1 cellular context compared by ENCODE assay signal in the genomic region with DNA sequence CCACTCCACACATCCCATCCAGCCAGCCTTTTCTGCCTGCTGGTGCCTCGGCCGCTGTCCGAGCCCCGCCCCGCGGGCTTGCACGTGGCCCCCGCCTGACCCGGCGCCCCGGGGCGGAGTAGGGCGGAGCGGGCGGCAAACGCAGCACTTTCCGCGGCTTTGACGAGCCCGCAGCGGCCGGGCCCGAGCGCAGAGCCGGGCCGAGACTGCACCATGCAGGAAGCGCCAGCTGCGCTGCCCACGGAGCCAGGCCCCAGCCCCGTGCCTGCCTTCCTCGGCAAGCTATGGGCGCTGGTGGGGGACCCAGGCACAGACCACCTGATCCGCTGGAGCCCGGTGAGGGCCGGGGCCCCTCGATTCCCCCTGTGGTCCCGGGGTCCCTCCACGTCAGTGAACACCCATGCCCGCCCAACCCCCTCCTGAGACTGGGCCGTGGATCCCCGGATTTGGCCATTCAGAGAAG.
TF ChIP-seq lines count a peak whose summit lies in the region.

A gene with protein sequence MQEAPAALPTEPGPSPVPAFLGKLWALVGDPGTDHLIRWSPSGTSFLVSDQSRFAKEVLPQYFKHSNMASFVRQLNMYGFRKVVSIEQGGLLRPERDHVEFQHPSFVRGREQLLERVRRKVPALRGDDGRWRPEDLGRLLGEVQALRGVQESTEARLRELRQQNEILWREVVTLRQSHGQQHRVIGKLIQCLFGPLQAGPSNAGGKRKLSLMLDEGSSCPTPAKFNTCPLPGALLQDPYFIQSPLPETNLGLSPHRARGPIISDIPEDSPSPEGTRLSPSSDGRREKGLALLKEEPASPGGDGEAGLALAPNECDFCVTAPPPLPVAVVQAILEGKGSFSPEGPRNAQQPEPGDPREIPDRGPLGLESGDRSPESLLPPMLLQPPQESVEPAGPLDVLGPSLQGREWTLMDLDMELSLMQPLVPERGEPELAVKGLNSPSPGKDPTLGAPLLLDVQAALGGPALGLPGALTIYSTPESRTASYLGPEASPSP (plus strand): TSS at position 147 of the 463 bp plus-strand sequence. CDS start 67 bp downstream, at position 214.

TF ChIP-seq in HepG2, 621 proteins besides CTCF, POLR2A, EP300 and RAD21 (continued from another document and continues in another):
- TF ChIP-seq, protein P1, sequence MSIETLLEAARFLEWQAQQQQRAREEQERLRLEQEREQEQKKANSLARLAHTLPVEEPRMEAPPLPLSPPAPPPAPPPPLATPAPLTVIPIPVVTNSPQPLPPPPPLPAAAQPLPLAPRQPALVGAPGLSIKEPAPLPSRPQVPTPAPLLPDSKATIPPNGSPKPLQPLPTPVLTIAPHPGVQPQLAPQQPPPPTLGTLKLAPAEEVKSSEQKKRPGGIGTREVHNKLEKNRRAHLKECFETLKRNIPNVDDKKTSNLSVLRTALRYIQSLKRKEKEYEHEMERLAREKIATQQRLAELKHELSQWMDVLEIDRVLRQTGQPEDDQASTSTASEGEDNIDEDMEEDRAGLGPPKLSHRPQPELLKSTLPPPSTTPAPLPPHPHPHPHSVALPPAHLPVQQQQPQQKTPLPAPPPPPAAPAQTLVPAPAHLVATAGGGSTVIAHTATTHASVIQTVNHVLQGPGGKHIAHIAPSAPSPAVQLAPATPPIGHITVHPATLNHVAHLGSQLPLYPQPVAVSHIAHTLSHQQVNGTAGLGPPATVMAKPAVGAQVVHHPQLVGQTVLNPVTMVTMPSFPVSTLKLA (IDR thresholded peaks at IDR 0.05), result peak; percentile 38; the same call in 1 of the 2 replicates
- TF ChIP-seq, protein P2, sequence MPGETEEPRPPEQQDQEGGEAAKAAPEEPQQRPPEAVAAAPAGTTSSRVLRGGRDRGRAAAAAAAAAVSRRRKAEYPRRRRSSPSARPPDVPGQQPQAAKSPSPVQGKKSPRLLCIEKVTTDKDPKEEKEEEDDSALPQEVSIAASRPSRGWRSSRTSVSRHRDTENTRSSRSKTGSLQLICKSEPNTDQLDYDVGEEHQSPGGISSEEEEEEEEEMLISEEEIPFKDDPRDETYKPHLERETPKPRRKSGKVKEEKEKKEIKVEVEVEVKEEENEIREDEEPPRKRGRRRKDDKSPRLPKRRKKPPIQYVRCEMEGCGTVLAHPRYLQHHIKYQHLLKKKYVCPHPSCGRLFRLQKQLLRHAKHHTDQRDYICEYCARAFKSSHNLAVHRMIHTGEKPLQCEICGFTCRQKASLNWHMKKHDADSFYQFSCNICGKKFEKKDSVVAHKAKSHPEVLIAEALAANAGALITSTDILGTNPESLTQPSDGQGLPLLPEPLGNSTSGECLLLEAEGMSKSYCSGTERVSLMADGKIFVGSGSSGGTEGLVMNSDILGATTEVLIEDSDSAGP (CRISPR knock-in tag; IDR thresholded peaks at IDR 0.05; ENCODE audit: borderline replicate concordance), result peak; percentile 85; the same call in 1 of the 2 replicates
- peak; percentile 89 for TF ChIP-seq MED1 (CRISPR knock-in tag; IDR thresholded peaks at IDR 0.05)
- TF ChIP-seq MYC (CRISPR knock-in tag; IDR thresholded peaks at IDR 0.05; ENCODE audit: borderline replicate concordance), result peak; percentile 95
- TF ChIP-seq ZNF816 (CRISPR knock-in tag; IDR thresholded peaks at IDR 0.05; ENCODE audit: borderline replicate concordance), result peak; percentile 78; the same call in 1 of the 2 replicates
- TF ChIP-seq ZNF136 (CRISPR knock-in tag; IDR thresholded peaks at IDR 0.05; ENCODE audit: low read depth), result 0 out of 2 replicates have a peak, but pooled peaks have one; percentile 67
- TF ChIP-seq FOXM1 (CRISPR knock-in tag; IDR thresholded peaks at IDR 0.05), result no peak
- TF ChIP-seq, protein P3, sequence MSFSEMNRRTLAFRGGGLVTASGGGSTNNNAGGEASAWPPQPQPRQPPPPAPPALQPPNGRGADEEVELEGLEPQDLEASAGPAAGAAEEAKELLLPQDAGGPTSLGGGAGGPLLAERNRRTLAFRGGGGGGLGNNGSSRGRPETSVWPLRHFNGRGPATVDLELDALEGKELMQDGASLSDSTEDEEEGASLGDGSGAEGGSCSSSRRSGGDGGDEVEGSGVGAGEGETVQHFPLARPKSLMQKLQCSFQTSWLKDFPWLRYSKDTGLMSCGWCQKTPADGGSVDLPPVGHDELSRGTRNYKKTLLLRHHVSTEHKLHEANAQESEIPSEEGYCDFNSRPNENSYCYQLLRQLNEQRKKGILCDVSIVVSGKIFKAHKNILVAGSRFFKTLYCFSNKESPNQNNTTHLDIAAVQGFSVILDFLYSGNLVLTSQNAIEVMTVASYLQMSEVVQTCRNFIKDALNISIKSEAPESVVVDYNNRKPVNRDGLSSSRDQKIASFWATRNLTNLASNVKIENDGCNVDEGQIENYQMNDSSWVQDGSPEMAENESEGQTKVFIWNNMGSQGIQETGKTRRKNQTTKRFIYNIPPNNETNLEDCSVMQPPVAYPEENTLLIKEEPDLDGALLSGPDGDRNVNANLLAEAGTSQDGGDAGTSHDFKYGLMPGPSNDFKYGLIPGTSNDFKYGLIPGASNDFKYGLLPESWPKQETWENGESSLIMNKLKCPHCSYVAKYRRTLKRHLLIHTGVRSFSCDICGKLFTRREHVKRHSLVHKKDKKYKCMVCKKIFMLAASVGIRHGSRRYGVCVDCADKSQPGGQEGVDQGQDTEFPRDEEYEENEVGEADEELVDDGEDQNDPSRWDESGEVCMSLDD (CRISPR knock-in tag; IDR thresholded peaks at IDR 0.05; ENCODE audit: borderline replicate concordance), result peak; percentile 86; the same call in 1 of the 2 replicates
- TF ChIP-seq, protein P4, sequence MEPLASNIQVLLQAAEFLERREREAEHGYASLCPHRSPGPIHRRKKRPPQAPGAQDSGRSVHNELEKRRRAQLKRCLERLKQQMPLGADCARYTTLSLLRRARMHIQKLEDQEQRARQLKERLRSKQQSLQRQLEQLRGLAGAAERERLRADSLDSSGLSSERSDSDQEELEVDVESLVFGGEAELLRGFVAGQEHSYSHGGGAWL (CRISPR knock-in tag; IDR thresholded peaks at IDR 0.05), result peak; percentile 83; the same call in 1 of the 2 replicates
- 0 out of 2 replicates have a peak, but pooled peaks have one; percentile 19 for TF ChIP-seq MTF2 (CRISPR knock-in tag; IDR thresholded peaks at IDR 0.05; ENCODE audit: borderline replicate concordance)
- 0 out of 2 replicates have a peak, but pooled peaks have one; percentile 71 for TF ChIP-seq JUN (CRISPR knock-in tag; IDR thresholded peaks at IDR 0.05)
- TF ChIP-seq GFI1 (CRISPR knock-in tag; IDR thresholded peaks at IDR 0.05; ENCODE audit: borderline replicate concordance), result no peak; the same call in 1 of the 2 replicates
- no peak for TF ChIP-seq HDAC6 (IDR thresholded peaks at IDR 0.05; ENCODE audit: low read depth, low read length)
- TF ChIP-seq, protein P5, sequence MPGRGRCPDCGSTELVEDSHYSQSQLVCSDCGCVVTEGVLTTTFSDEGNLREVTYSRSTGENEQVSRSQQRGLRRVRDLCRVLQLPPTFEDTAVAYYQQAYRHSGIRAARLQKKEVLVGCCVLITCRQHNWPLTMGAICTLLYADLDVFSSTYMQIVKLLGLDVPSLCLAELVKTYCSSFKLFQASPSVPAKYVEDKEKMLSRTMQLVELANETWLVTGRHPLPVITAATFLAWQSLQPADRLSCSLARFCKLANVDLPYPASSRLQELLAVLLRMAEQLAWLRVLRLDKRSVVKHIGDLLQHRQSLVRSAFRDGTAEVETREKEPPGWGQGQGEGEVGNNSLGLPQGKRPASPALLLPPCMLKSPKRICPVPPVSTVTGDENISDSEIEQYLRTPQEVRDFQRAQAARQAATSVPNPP (CRISPR knock-in tag; IDR thresholded peaks at IDR 0.05), result peak; percentile 51; the same call in 1 of the 2 replicates
- TF ChIP-seq YY1 (IDR thresholded peaks at IDR 0.05; ENCODE audit: insufficient read depth, insufficient replicate concordance, low read depth, low read length), result no peak
- TF ChIP-seq HNRNPUL1 (IDR thresholded peaks at IDR 0.05; ENCODE audit: low read depth, low read length), result no peak
- peak; percentile 57; the same call in 1 of the 2 replicates for TF ChIP-seq ZNF670 (CRISPR knock-in tag; IDR thresholded peaks at IDR 0.05; ENCODE audit: borderline replicate concordance)
- TF ChIP-seq IKZF4 (CRISPR knock-in tag; IDR thresholded peaks at IDR 0.05; ENCODE audit: borderline replicate concordance, low read depth, not compliant biosample characterization), result peak; percentile 95
- peak; percentile 89 for TF ChIP-seq ZNF264 (CRISPR knock-in tag; IDR thresholded peaks at IDR 0.05)
- TF ChIP-seq ZNF850 (CRISPR knock-in tag; conservative IDR thresholded peaks at IDR 0.05), result no peak
- TF ChIP-seq KDM2A (CRISPR knock-in tag; IDR thresholded peaks at IDR 0.05; ENCODE audit: borderline replicate concordance, low read depth), result peak; percentile 89
- TF ChIP-seq, protein P6, sequence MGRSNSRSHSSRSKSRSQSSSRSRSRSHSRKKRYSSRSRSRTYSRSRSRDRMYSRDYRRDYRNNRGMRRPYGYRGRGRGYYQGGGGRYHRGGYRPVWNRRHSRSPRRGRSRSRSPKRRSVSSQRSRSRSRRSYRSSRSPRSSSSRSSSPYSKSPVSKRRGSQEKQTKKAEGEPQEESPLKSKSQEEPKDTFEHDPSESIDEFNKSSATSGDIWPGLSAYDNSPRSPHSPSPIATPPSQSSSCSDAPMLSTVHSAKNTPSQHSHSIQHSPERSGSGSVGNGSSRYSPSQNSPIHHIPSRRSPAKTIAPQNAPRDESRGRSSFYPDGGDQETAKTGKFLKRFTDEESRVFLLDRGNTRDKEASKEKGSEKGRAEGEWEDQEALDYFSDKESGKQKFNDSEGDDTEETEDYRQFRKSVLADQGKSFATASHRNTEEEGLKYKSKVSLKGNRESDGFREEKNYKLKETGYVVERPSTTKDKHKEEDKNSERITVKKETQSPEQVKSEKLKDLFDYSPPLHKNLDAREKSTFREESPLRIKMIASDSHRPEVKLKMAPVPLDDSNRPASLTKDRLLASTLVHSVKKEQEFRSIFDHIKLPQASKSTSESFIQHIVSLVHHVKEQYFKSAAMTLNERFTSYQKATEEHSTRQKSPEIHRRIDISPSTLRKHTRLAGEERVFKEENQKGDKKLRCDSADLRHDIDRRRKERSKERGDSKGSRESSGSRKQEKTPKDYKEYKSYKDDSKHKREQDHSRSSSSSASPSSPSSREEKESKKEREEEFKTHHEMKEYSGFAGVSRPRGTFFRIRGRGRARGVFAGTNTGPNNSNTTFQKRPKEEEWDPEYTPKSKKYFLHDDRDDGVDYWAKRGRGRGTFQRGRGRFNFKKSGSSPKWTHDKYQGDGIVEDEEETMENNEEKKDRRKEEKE (IDR thresholded peaks at IDR 0.05), result no peak
- TF ChIP-seq, protein P7, sequence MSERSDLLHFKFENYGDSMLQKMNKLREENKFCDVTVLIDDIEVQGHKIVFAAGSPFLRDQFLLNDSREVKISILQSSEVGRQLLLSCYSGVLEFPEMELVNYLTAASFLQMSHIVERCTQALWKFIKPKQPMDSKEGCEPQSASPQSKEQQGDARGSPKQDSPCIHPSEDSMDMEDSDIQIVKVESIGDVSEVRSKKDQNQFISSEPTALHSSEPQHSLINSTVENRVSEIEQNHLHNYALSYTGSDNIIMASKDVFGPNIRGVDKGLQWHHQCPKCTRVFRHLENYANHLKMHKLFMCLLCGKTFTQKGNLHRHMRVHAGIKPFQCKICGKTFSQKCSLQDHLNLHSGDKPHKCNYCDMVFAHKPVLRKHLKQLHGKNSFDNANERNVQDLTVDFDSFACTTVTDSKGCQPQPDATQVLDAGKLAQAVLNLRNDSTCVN (CRISPR knock-in tag; IDR thresholded peaks at IDR 0.05; ENCODE audit: borderline replicate concordance), result 0 out of 2 replicates have a peak, but pooled peaks have one; percentile 58
- TF ChIP-seq ZFP1 (CRISPR knock-in tag; IDR thresholded peaks at IDR 0.05), result no peak
- TF ChIP-seq ZNF7 (CRISPR knock-in tag; IDR thresholded peaks at IDR 0.05), result no peak
- TF ChIP-seq ZNF207 (IDR thresholded peaks at IDR 0.05; ENCODE audit: borderline replicate concordance), result no peak
- TF ChIP-seq KLF16 (CRISPR knock-in tag; IDR thresholded peaks at IDR 0.05), result peak in 1 of 2 experiments; percentile 91; a peak in 2 of 4 replicates
- TF ChIP-seq ZBTB1 (CRISPR knock-in tag; IDR thresholded peaks at IDR 0.05; ENCODE audit: borderline replicate concordance), result no peak
- no peak for TF ChIP-seq ZNF335 (CRISPR knock-in tag; IDR thresholded peaks at IDR 0.05)
- TF ChIP-seq NR1H2 (CRISPR knock-in tag; IDR thresholded peaks at IDR 0.05; ENCODE audit: borderline replicate concordance, low read depth), result 0 out of 2 replicates have a peak, but pooled peaks have one; percentile 58
- TF ChIP-seq JUNB (CRISPR knock-in tag; IDR thresholded peaks at IDR 0.05; ENCODE audit: borderline replicate concordance), result no peak
- TF ChIP-seq ZNF10 (CRISPR knock-in tag; IDR thresholded peaks at IDR 0.05; ENCODE audit: borderline replicate concordance, low read depth), result no peak
- TF ChIP-seq, protein P8, sequence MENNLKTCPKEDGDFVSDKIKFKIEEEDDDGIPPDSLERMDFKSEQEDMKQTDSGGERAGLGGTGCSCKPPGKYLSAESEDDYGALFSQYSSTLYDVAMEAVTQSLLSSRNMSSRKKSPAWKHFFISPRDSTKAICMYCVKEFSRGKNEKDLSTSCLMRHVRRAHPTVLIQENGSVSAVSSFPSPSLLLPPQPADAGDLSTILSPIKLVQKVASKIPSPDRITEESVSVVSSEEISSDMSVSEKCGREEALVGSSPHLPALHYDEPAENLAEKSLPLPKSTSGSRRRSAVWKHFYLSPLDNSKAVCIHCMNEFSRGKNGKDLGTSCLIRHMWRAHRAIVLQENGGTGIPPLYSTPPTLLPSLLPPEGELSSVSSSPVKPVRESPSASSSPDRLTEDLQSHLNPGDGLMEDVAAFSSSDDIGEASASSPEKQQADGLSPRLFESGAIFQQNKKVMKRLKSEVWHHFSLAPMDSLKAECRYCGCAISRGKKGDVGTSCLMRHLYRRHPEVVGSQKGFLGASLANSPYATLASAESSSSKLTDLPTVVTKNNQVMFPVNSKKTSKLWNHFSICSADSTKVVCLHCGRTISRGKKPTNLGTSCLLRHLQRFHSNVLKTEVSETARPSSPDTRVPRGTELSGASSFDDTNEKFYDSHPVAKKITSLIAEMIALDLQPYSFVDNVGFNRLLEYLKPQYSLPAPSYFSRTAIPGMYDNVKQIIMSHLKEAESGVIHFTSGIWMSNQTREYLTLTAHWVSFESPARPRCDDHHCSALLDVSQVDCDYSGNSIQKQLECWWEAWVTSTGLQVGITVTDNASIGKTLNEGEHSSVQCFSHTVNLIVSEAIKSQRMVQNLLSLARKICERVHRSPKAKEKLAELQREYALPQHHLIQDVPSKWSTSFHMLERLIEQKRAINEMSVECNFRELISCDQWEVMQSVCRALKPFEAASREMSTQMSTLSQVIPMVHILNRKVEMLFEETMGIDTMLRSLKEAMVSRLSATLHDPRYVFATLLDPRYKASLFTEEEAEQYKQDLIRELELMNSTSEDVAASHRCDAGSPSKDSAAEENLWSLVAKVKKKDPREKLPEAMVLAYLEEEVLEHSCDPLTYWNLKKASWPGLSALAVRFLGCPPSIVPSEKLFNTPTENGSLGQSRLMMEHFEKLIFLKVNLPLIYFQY (CRISPR knock-in tag; IDR thresholded peaks at IDR 0.05; ENCODE audit: borderline replicate concordance), result peak; percentile 98; the same call in 1 of the 2 replicates
- TF ChIP-seq, protein P9, sequence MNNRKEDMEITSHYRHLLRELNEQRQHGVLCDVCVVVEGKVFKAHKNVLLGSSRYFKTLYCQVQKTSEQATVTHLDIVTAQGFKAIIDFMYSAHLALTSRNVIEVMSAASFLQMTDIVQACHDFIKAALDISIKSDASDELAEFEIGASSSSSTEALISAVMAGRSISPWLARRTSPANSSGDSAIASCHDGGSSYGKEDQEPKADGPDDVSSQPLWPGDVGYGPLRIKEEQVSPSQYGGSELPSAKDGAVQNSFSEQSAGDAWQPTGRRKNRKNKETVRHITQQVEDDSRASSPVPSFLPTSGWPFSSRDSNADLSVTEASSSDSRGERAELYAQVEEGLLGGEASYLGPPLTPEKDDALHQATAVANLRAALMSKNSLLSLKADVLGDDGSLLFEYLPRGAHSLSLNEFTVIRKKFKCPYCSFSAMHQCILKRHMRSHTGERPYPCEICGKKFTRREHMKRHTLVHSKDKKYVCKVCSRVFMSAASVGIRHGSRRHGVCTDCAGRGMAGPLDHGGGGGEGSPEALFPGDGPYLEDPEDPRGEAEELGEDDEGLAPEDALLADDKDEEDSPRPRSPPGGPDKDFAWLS (CRISPR knock-in tag; IDR thresholded peaks at IDR 0.05; ENCODE audit: borderline replicate concordance), result no peak
- TF ChIP-seq RNF2 (conservative IDR thresholded peaks at IDR 0.05; ENCODE audit: low read depth), result peak; percentile 75
